In genomic region chr16:75550211-75550662, GRCh38 we compare ENCODE assay signal across 9 cellular contexts. TPM values are rescaled to one million over a fixed set of nuclear protein-coding genes. Genes with fewer than 3 reads are reported as not detected.
DNase-seq lines count a peak whose midpoint lies in the region; ATAC-seq and TF ChIP-seq lines count a peak whose summit lies in the region.
"Had no signal": no experiment of that assay in that cellular context is flagged by ENCODE, and none has a peak within 500 bp of the region (broad histone marks: within the 10 kb centered on the region; RNA-seq: fewer than 3 reads in every experiment).

No MANE protein-coding gene starts in this region.

- ATAC-seq in GM21423 (IDR thresholded peaks at IDR 0.05; ENCODE audit: unreplicated experiment) (peak; percentile 85), gastroesophageal sphincter (peak; percentile 63)

- H3K9ac ChIP-seq in parathyroid adenoma = no peak overlapping the region

- no peak overlapping the region for H2AFZ ChIP-seq in parathyroid adenoma

- 71 to 100% methylated on average over 1 to 7 of the region's 7 CpGs for WGBS in gastroesophageal sphincter (ENCODE audit: low coverage in 1 of 2), 2 donors

- no peaks in the 10 kb centered on the region for H3K9me3 ChIP-seq in gastroesophageal sphincter
- no peaks in the 10 kb centered on the region for H3K9me3 ChIP-seq in parathyroid adenoma (ENCODE audit: control insufficient read depth, low read length)
- H3K9me3 ChIP-seq: thoracic aorta had no signal

- H3K79me2 ChIP-seq in parathyroid adenoma = peaks cover 15% of the 10 kb centered on the region

- H3K4me2 ChIP-seq in parathyroid adenoma (ENCODE audit: low read length) = no peak overlapping the region

- H3K27ac ChIP-seq in gastroesophageal sphincter = peak overlapping the region in 2 of 4 donors; percentile 21 to 22
- H3K27ac ChIP-seq in parathyroid adenoma = peak overlapping the region; percentile 32
- H3K27ac ChIP-seq: thoracic aorta had no signal

- peaks cover 0 to 10% (median 0%) of the 10 kb centered on the region in 3 donors for H3K4me1 ChIP-seq in gastroesophageal sphincter
- H3K4me1 ChIP-seq in parathyroid adenoma = no peaks in the 10 kb centered on the region

- H3K36me3 ChIP-seq in gastroesophageal sphincter (no peaks in the 10 kb centered on the region), parathyroid adenoma (ENCODE audit: control insufficient read depth, insufficient read depth, low read length) (no peaks in the 10 kb centered on the region)
- H3K36me3 ChIP-seq: thoracic aorta had no signal

- TF ChIP-seq EP300 in gastroesophageal sphincter (IDR thresholded peaks at IDR 0.05) = no peak

- DNase-seq in NCI-H526 (lab: John Stamatoyannopoulos, UW) (peak; percentile 3 to 7), NCI-H526 treated with DMSO at 0.1 percent for 48 hours (lab: John Stamatoyannopoulos, UW) (no peak), HPDE6-E6E7 (ENCODE audit: extremely low spot score) (peak; percentile 38), NCI-H1048 (lab: John Stamatoyannopoulos, UW) (no peak)
- peak; percentile 19 to 41 for DNase-seq in activated CD4-positive, alpha-beta T cell treated with anti-CD3 and anti-CD28 coated beads, Interleukin-2, amount 50 U/mL, for 48 hours

- H3K27me3 ChIP-seq in gastroesophageal sphincter (no peaks in the 10 kb centered on the region), parathyroid adenoma (ENCODE audit: control insufficient read depth, insufficient read depth, low read length) (no peaks in the 10 kb centered on the region)

- no peak for TF ChIP-seq POLR2A in gastroesophageal sphincter (IDR thresholded peaks at IDR 0.05)

- peak in 2 of 4 experiments; percentile 18 to 40 for TF ChIP-seq CTCF in gastroesophageal sphincter (IDR thresholded peaks at IDR 0.05)
- no peak for TF ChIP-seq CTCF in parathyroid adenoma (IDR thresholded peaks at IDR 0.05)

- H3K4me3 ChIP-seq in gastroesophageal sphincter = no peak overlapping the region
- H3K4me3 ChIP-seq in parathyroid adenoma (ENCODE audit: low read depth, low read length) = no peak overlapping the region
- H3K4me3 ChIP-seq: thoracic aorta had no signal

RNA-seq across cellular contexts. Expression of gene TMEM231, which starts 5.8 kb away (rescaled TPM):
- total RNA-seq in gastroesophageal sphincter = 10 to 100 TPM in 1 of 4 donors, 1 to 10 TPM in 3; 7.2 to 12.0 (median 9.3) TPM

RNA-seq across cellular contexts. Expression of gene CHST5, which starts 14.3 kb away (rescaled TPM):
- total RNA-seq in gastroesophageal sphincter = not detected

RNA-seq across cellular contexts. Expression of gene GABARAPL2, which starts 15.9 kb away (rescaled TPM):
- total RNA-seq in gastroesophageal sphincter = 100 to 1,000 TPM in 1 of 4 donors, 10 to 100 TPM in 3; 87.4 to 118 (median 92.0) TPM

RNA-seq across cellular contexts. Expression of gene CHST6, which starts 55.0 kb away (rescaled TPM):
- 1 to 10 TPM in 2 of 4 donors, under 1 TPM in 2; 0.62 to 3.2 (median 1.6) TPM for total RNA-seq in gastroesophageal sphincter

Comparison
In these comparisons a context has a peak if more than half of its experiments do, and no peak if none do; other contexts are left out.
1. DNase-seq: peak in NCI-H526 (2 of 2), HPDE6-E6E7 (single experiment) and activated CD4-positive, alpha-beta T cell treated with anti-CD3 and anti-CD28 coated beads, Interleukin-2, amount 50 U/mL, for 48 hours (2 of 2); none in NCI-H526 treated with DMSO at 0.1 percent for 48 hours (single experiment) and NCI-H1048 (single experiment).